ENCODE assay signal across 21 cellular contexts in genomic region chr16:60727856-60728255, GRCh38.
"Had no signal": no experiment of that assay in that cellular context is flagged by ENCODE, and none has a peak within 500 bp of the region (broad histone marks: within the 10 kb centered on the region; RNA-seq: fewer than 3 reads in every experiment).

No MANE protein-coding gene starts in this region.

- DNase-seq: colonic mucosa; cortex of kidney; effector CD8-positive, alpha-beta T cell; effector memory CD8-positive, alpha-beta T cell; endodermal cell; erythroblast; esophagus squamous epithelium; foreskin keratinocyte; glutamatergic neuron; head of caudate nucleus; heart right ventricle; hippocampal formation; left cardiac atrium; left lung; left ventricle myocardium superior; lower lobe of right lung; mesenchymal stem cell; mucosa of descending colon had no signal

- H3K4me3 ChIP-seq: colonic mucosa, esophagus squamous epithelium, heart right ventricle, left lung, lower lobe of right lung, mucosa of descending colon had no signal

- H3K27ac ChIP-seq: colonic mucosa, epithelial cell of prostate, esophagus squamous epithelium, foreskin keratinocyte, heart right ventricle, left lung, lower lobe of right lung had no signal

- H3K27me3 ChIP-seq: colonic mucosa, esophagus squamous epithelium, foreskin keratinocyte, heart right ventricle, left lung had no signal

- H3K4me1 ChIP-seq: colonic mucosa, esophagus squamous epithelium, heart right ventricle, left lung, lower lobe of right lung had no signal

- FAIRE-seq: keratinocyte had no signal

- ATAC-seq: effector memory CD8-positive, alpha-beta T cell; esophagus mucosa; foreskin keratinocyte; heart right ventricle; left cardiac atrium; left lung; left ventricle myocardium superior; mucosa of descending colon had no signal

- H3K9me3 ChIP-seq: colonic mucosa, esophagus squamous epithelium, heart right ventricle, left lung, lower lobe of right lung had no signal

- H3K36me3 ChIP-seq: colonic mucosa, esophagus squamous epithelium, heart right ventricle, left lung, lower lobe of right lung had no signal
